In the genomic region with DNA sequence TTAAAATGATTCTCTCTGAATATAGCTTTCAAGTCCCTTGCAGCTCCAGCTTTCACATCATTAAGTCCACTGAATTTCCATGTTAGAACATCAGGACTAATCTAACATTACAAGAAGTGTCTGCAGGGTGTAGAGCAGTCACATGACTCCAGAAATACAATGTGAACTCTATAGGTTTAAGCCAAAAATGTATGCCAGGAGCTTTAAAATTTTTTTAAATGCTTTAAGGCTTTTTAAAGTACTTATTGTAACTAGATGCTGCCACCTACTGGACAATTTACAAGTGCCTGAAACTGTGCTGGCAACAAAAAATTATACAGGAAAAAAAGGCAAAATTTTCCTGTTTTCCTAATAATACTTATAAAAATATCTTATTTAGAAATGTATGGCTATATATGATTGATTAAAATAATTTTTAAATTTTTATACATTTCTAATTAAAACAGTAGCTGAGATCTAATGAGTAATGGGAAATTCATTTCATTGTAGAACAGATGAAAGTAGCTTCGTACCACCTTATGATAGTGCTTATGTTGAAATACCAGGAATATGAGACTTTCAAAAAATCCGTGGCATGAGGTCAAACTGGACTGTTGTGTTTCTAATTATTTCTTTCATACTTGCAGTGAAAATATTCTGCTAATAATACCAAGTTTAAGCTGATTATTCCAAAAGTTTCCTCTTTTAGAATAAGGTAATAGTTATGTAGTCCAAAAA, we compare ENCODE assay signal across 8 cellular contexts. TPM values are rescaled to one million over a fixed set of nuclear protein-coding genes. Genes with fewer than 3 reads are reported as not detected.
A peak's percentile ranks its signal among the peaks of the same experiment; 100 is the strongest.
DNase-seq lines count a peak whose midpoint lies in the region; ATAC-seq, FAIRE-seq and TF ChIP-seq lines count a peak whose summit lies in the region.

No MANE protein-coding gene starts in this region.

- H3K4me3 Mint-ChIP-seq in astrocyte (ENCODE audit: unreplicated experiment): no peak overlapping the region

- H3K9me3 Mint-ChIP-seq in astrocyte (ENCODE audit: unreplicated experiment): no peaks in the 10 kb centered on the region

- no peaks in the 10 kb centered on the region for H3K9me3 ChIP-seq in astrocyte (ENCODE audit: insufficient read depth, low read depth, low read length)
- no peaks in the 10 kb centered on the region for H3K9me3 ChIP-seq in vagina

- H4K20me1 ChIP-seq in astrocyte (ENCODE audit: insufficient read depth, low read length): no peaks in the 10 kb centered on the region

- peak; percentile 61 for DNase-seq in Ammon's horn (ENCODE audit: low spot score)
- no peak for DNase-seq in GM13976 (ENCODE audit: low spot score)
- peak; percentile 31 for DNase-seq in NCI-H460 (ENCODE audit: extremely low read depth, low read depth)
- peak; percentile 44 for DNase-seq in astrocyte (ENCODE audit: low read depth)
- peak; percentile 71 for DNase-seq in left kidney (ENCODE audit: low read depth, low spot score)
- DNase-seq in vagina (ENCODE audit: extremely low spot score in 2 of 2): no peak

- ATAC-seq in GM19395 (IDR thresholded peaks at IDR 0.05; ENCODE audit: unreplicated experiment) (no peak), GM18870 (IDR thresholded peaks at IDR 0.05; ENCODE audit: unreplicated experiment) (no peak)

- H3K36me3 ChIP-seq in astrocyte (ENCODE audit: insufficient read depth, low read length): no peaks in the 10 kb centered on the region
- no peaks in the 10 kb centered on the region for H3K36me3 ChIP-seq in vagina

- H3K9ac ChIP-seq in astrocyte (ENCODE audit: low read length): no peak overlapping the region

- intact Hi-C loops in vagina (cut with DNase I): no loop called here

- TF ChIP-seq CTCF in GM13976 (IDR thresholded peaks at IDR 0.05; ENCODE audit: borderline replicate concordance, control extremely low read depth, extremely low read depth, insufficient read depth, missing control alignments) (peak; percentile 30), astrocyte (IDR thresholded peaks at IDR 0.05; ENCODE audit: insufficient read depth, low read depth, low read length) (peak; percentile 80), vagina (IDR thresholded peaks at IDR 0.05) (peak; percentile 57 to 75 (median 58))

- H3K4me3 ChIP-seq in astrocyte (ENCODE audit: insufficient read depth, low read depth, low read length) (no peak overlapping the region), vagina (no peak overlapping the region)

- no peak overlapping the region for H2AFZ ChIP-seq in astrocyte (ENCODE audit: low read depth, low read length)

- H3K27me3 ChIP-seq in astrocyte (ENCODE audit: insufficient read depth, low read length) (no peaks in the 10 kb centered on the region), vagina (no peaks in the 10 kb centered on the region)

- H3K36me3 Mint-ChIP-seq in astrocyte (ENCODE audit: low read depth, unreplicated experiment): no peaks in the 10 kb centered on the region

- no peak overlapping the region for H3K27ac ChIP-seq in astrocyte (ENCODE audit: low read depth, low read length)
- no peak overlapping the region for H3K27ac ChIP-seq in vagina

- no peaks in the 10 kb centered on the region for H3K79me2 ChIP-seq in astrocyte (ENCODE audit: insufficient read depth, low read length)

- TF ChIP-seq POLR2A in vagina (IDR thresholded peaks at IDR 0.05): no peak

- peak; percentile 17 for FAIRE-seq in astrocyte (lab: Jason Lieb, UNC)

- no peaks in the 10 kb centered on the region for H3K4me1 Mint-ChIP-seq in astrocyte (ENCODE audit: low read depth, unreplicated experiment)

- no peak overlapping the region for H3K4me2 ChIP-seq in astrocyte (ENCODE audit: low read length)

- H3K27ac Mint-ChIP-seq in astrocyte (ENCODE audit: unreplicated experiment): no peak overlapping the region

- no peaks in the 10 kb centered on the region for H3K4me1 ChIP-seq in astrocyte (ENCODE audit: insufficient read depth, low read length)
- H3K4me1 ChIP-seq in vagina: no peaks in the 10 kb centered on the region

- in situ Hi-C loops in GM13976 (cut with MboI; ENCODE audit: low sequenced_read_pairs, unreplicated experiment): no loop called here

- H3K27me3 Mint-ChIP-seq in astrocyte (ENCODE audit: low read depth, unreplicated experiment): no peaks in the 10 kb centered on the region

RNA-seq across cellular contexts. Expression of gene FSIP1, which starts 25.7 kb away (rescaled TPM):
- total RNA-seq in NCI-H460 (2014; rRNA removed; shearing (Covaris generic)): 0.40 and 0.52 TPM in 2 replicates
- 0.12 and 0.38 TPM in 2 replicates for polyA plus RNA-seq in NCI-H460 (2014; cell fraction: nucleus; rRNA removed)
- total RNA-seq in astrocyte: 0.77 and 0.84 TPM in 2 replicates
- 0.98 TPM for total RNA-seq in vagina

Comparison
In these comparisons a context has a peak if more than half of its experiments do, and no peak if none do; other contexts are left out.
1. DNase-seq: peak in Ammon's horn (single experiment), NCI-H460 (single experiment), astrocyte (single experiment) and left kidney (single experiment); none in GM13976 (single experiment) and vagina (0 of 2).
2. CTCF ChIP-seq: peak in every context shown above with its lines; median percentile 80 in astrocyte; 58 in vagina; 30 in GM13976.